Comparison of ENCODE assay signal across 1 cellular context in the genomic region with DNA sequence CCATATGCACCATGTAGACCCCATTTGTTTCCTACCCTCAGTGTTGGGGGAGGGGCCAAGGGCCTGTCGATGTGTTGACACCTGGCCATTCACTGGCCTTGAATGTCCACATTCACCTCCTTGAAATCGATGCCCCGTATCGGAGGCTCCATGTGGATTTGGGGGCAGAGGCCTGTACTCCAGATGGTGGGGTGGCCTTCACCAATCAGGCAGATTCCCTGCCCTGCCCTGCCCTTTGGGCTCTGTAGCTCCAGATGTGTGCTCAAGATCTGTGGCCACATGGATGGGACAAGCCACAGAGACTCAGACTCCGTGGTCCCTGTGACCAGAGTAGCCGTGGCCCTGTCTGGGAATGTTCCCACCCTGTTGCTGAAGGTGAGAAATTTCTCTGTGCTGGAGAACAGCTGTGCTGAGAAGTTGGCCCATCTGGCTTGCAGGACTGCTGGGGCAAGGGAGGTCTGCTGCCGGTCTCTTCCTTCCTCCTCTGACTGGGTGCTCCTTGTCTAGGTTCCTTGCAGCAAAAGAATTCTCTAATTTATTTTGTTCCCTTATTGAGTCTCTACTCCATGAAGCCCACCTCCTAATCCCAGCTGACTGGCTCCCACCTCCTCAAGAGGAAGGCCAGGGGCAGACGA.
TF ChIP-seq lines count a peak whose summit lies in the region.

No MANE protein-coding gene starts in this region.

TF ChIP-seq in HCT116, 20 proteins besides CTCF, POLR2A, EP300 and RAD21:
- TF ChIP-seq SP1 (IDR thresholded peaks at IDR 0.05; ENCODE audit: low read depth) (no peak), SIN3A (IDR thresholded peaks at IDR 0.05; ENCODE audit: low read depth) (no peak), MAX (IDR thresholded peaks at IDR 0.05) (no peak), FOSL1 (IDR thresholded peaks at IDR 0.05; ENCODE audit: low read depth) (no peak), YY1 (IDR thresholded peaks at IDR 0.05; ENCODE audit: extremely low read depth, insufficient replicate concordance, low read depth, low read length) (no peak)
